In genomic region chr5:147148715-147149114, GRCh38 we compare ENCODE assay signal across 19 cellular contexts.
DNase-seq lines count a peak whose midpoint lies in the region; ATAC-seq and TF ChIP-seq lines count a peak whose summit lies in the region.
"Had no signal": no experiment of that assay in that cellular context is flagged by ENCODE, and none has a peak within 500 bp of the region (broad histone marks: within the 10 kb centered on the region; RNA-seq: fewer than 3 reads in every experiment).

No MANE protein-coding gene starts in this region.

- H3K27me3 ChIP-seq in BE2C: no peaks in the 10 kb centered on the region
- H3K27me3 ChIP-seq: BLaER1 had no signal

- no peaks in the 10 kb centered on the region for H3K36me3 ChIP-seq in BE2C
- H3K36me3 ChIP-seq: BLaER1 had no signal

- peaks cover 18% of the 10 kb centered on the region for H3K4me1 ChIP-seq in BE2C
- H3K4me1 ChIP-seq: A549, BLaER1 had no signal

- DNase-seq in BE2C (peak; percentile 77), SK-N-DZ (ENCODE audit: low spot score) (peak; percentile 79), left kidney (ENCODE audit: low read depth, low spot score) (peak; percentile 14), SKM-1 (lab: John Stamatoyannopoulos, UW; ENCODE audit: unreplicated experiment) (no peak), NCI-H2227 (lab: John Stamatoyannopoulos, UW; ENCODE audit: unreplicated experiment) (no peak), NCI-H2196 (lab: John Stamatoyannopoulos, UW; ENCODE audit: unreplicated experiment) (no peak)
- DNase-seq: AML-193; C1 segment of cervical spinal cord; CD4-positive, alpha-beta memory T cell; CD4-positive, CD25-positive, alpha-beta regulatory T cell; CD8-positive, alpha-beta memory T cell; COR-L47; DMS 273 treated with DMSO at 0.1 percent for 48 hours; DMS153; DMS79 treated with DMSO at 0.1 percent for 48 hours; GF-D8 had no signal

- peak; percentile 32; the same call in 1 of the 3 replicates for ATAC-seq in SK-N-SH treated with all-trans-retinoic acid at 6 μM for 48 hours
- ATAC-seq: A549 had no signal

- H3K9me3 ChIP-seq in BE2C: no peaks in the 10 kb centered on the region
- H3K9me3 ChIP-seq: A549, BLaER1 had no signal

- H3K4me3 ChIP-seq in BE2C (ENCODE audit: low read depth, low read length): no peak overlapping the region
- H3K4me3 ChIP-seq: A549, BLaER1 had no signal

- no peak for TF ChIP-seq CTCF in BE2C (IDR thresholded peaks at IDR 0.05; ENCODE audit: low read depth, low read length)

TF ChIP-seq in SK-N-SH treated with all-trans-retinoic acid at 6 μM for 48 hours, 23 proteins besides CTCF, POLR2A, EP300 and RAD21:
- no peak for TF ChIP-seq BACH2 (CRISPR knock-in tag; IDR thresholded peaks at IDR 0.05; ENCODE audit: borderline replicate concordance)
- no peak for TF ChIP-seq CSRNP3 (CRISPR knock-in tag; IDR thresholded peaks at IDR 0.05)
- TF ChIP-seq CSDC2 (CRISPR knock-in tag; IDR thresholded peaks at IDR 0.05): no peak
- no peak for TF ChIP-seq SNAI2 (CRISPR knock-in tag; IDR thresholded peaks at IDR 0.05)
- TF ChIP-seq TCF4 (CRISPR knock-in tag; IDR thresholded peaks at IDR 0.05; ENCODE audit: borderline replicate concordance): peak; percentile 70; the same call in 1 of the 2 replicates
- no peak for TF ChIP-seq ISL1 (CRISPR knock-in tag; IDR thresholded peaks at IDR 0.05)
- no peak for TF ChIP-seq POU6F1 (CRISPR knock-in tag; IDR thresholded peaks at IDR 0.05; ENCODE audit: borderline replicate concordance, low read depth)
- no peak for TF ChIP-seq PPARA (CRISPR knock-in tag; IDR thresholded peaks at IDR 0.05; ENCODE audit: borderline replicate concordance)
- peak; percentile 63; the same call in 1 of the 2 replicates for TF ChIP-seq TSHZ2 (CRISPR knock-in tag; IDR thresholded peaks at IDR 0.05)
- TF ChIP-seq CREB5 (CRISPR knock-in tag; IDR thresholded peaks at IDR 0.05; ENCODE audit: low read depth): no peak
- no peak for TF ChIP-seq OSR1 (CRISPR knock-in tag; IDR thresholded peaks at IDR 0.05)
- no peak for TF ChIP-seq ZFP3 (CRISPR knock-in tag; IDR thresholded peaks at IDR 0.05)

Comparison
In these comparisons a context has a peak if more than half of its experiments do, and no peak if none do; other contexts are left out.
1. DNase-seq: peak in BE2C (single experiment), SK-N-DZ (single experiment) and left kidney (single experiment); none in SKM-1 (single experiment), NCI-H2227 (single experiment) and NCI-H2196 (single experiment).